Comparison of ENCODE assay signal across 1 cellular context in genomic region chr3:48855681-48856447, GRCh38.
TF ChIP-seq lines count a peak whose summit lies in the region.

No MANE protein-coding gene starts in this region.

TF ChIP-seq in HepG2, 621 proteins besides CTCF, POLR2A, EP300 and RAD21 (continued from another document):
- no peak for TF ChIP-seq SATB2 (CRISPR knock-in tag; IDR thresholded peaks at IDR 0.05)
- peak; percentile 76 for TF ChIP-seq HNF4A (CRISPR knock-in tag; IDR thresholded peaks at IDR 0.05)
- TF ChIP-seq POGK (CRISPR knock-in tag; conservative IDR thresholded peaks at IDR 0.05): no peak
- TF ChIP-seq PHF21A (CRISPR knock-in tag; IDR thresholded peaks at IDR 0.05): 0 out of 2 replicates have a peak, but pooled peaks have one; percentile 45
- 0 out of 2 replicates have a peak, but pooled peaks have one; percentile 22 for TF ChIP-seq NR2F6 (IDR thresholded peaks at IDR 0.05)
- TF ChIP-seq NR2F6 (CRISPR knock-in tag; IDR thresholded peaks at IDR 0.05): no peak
- no peak for TF ChIP-seq LCORL (IDR thresholded peaks at IDR 0.05)
- peak; percentile 50; the same call in 1 of the 2 replicates for TF ChIP-seq LCORL (CRISPR knock-in tag; IDR thresholded peaks at IDR 0.05)
- peak; percentile 72 for TF ChIP-seq ELF1 (CRISPR knock-in tag; IDR thresholded peaks at IDR 0.05)
- no peak for TF ChIP-seq NR3C1 (CRISPR knock-in tag; IDR thresholded peaks at IDR 0.05)
- TF ChIP-seq ZMAT3 (CRISPR knock-in tag; conservative IDR thresholded peaks at IDR 0.05): no peak
- TF ChIP-seq ETV5 (CRISPR knock-in tag; IDR thresholded peaks at IDR 0.05; ENCODE audit: borderline replicate concordance): peak; percentile 68; the same call in 1 of the 2 replicates
- TF ChIP-seq AHDC1 (CRISPR knock-in tag; IDR thresholded peaks at IDR 0.05; ENCODE audit: borderline replicate concordance): peak; percentile 58; the same call in 1 of the 2 replicates
- no peak for TF ChIP-seq PAWR (CRISPR knock-in tag; IDR thresholded peaks at IDR 0.05; ENCODE audit: borderline replicate concordance)
- 0 out of 2 replicates have a peak, but pooled peaks have one; percentile 45 for TF ChIP-seq POGZ (CRISPR knock-in tag; IDR thresholded peaks at IDR 0.05)
- no peak for TF ChIP-seq ZNF512 (CRISPR knock-in tag; IDR thresholded peaks at IDR 0.05)
- peak; percentile 86; the same call in 1 of the 2 replicates for TF ChIP-seq ZBTB3 (CRISPR knock-in tag; IDR thresholded peaks at IDR 0.05; ENCODE audit: borderline replicate concordance, low read depth)
- TF ChIP-seq ZBTB7B (CRISPR knock-in tag; IDR thresholded peaks at IDR 0.05): peak; percentile 27; the same call in 1 of the 2 replicates
- TF ChIP-seq ZNF776 (CRISPR knock-in tag; IDR thresholded peaks at IDR 0.05): 0 out of 2 replicates have a peak, but pooled peaks have one; percentile 32
- no peak for TF ChIP-seq MNT (IDR thresholded peaks at IDR 0.05)
- no peak for TF ChIP-seq TBX2 (CRISPR knock-in tag; IDR thresholded peaks at IDR 0.05; ENCODE audit: borderline replicate concordance)
- peak; percentile 38 for TF ChIP-seq STAG1 (CRISPR knock-in tag; IDR thresholded peaks at IDR 0.05)
- TF ChIP-seq HOXA9 (CRISPR knock-in tag; IDR thresholded peaks at IDR 0.05; ENCODE audit: borderline replicate concordance): no peak
- TF ChIP-seq ZNF557 (CRISPR knock-in tag; IDR thresholded peaks at IDR 0.05): no peak
- TF ChIP-seq ZNF362 (CRISPR knock-in tag; IDR thresholded peaks at IDR 0.05; ENCODE audit: borderline replicate concordance): peak; percentile 92
- peak; percentile 26; the same call in 1 of the 2 replicates for TF ChIP-seq GATAD2A (CRISPR knock-in tag; IDR thresholded peaks at IDR 0.05)
- TF ChIP-seq ZNF263 (CRISPR knock-in tag; IDR thresholded peaks at IDR 0.05): peak; percentile 91
- 0 out of 2 replicates have a peak, but pooled peaks have one; percentile 13 for TF ChIP-seq ZNF629 (CRISPR knock-in tag; conservative IDR thresholded peaks at IDR 0.05)
- peak; percentile 21; the same call in 1 of the 2 replicates for TF ChIP-seq SALL1 (CRISPR knock-in tag; IDR thresholded peaks at IDR 0.05)
- peak; percentile 25; the same call in 1 of the 2 replicates for TF ChIP-seq ZNF556 (CRISPR knock-in tag; IDR thresholded peaks at IDR 0.05; ENCODE audit: borderline replicate concordance)
- TF ChIP-seq E2F1 (CRISPR knock-in tag; IDR thresholded peaks at IDR 0.05): no peak
- TF ChIP-seq ZNF841 (CRISPR knock-in tag; IDR thresholded peaks at IDR 0.05; ENCODE audit: borderline replicate concordance): no peak
- TF ChIP-seq TEAD3 (CRISPR knock-in tag; optimal IDR thresholded peaks at IDR 0.05; ENCODE audit: borderline replicate concordance): no peak
- no peak for TF ChIP-seq EZH2 (conservative IDR thresholded peaks at IDR 0.05; ENCODE audit: low read depth, low read length)
- no peak for TF ChIP-seq TCF7 (IDR thresholded peaks at IDR 0.05; ENCODE audit: low read depth)
